24 cellular contexts compared by ENCODE assay signal in genomic region chr18:49755489-49755888, GRCh38. TPM values are rescaled to one million over a fixed set of nuclear protein-coding genes. Genes with fewer than 3 reads are reported as not detected.
DNase-seq lines count a peak whose midpoint lies in the region; ATAC-seq and TF ChIP-seq lines count a peak whose summit lies in the region.
"Had no signal": no experiment of that assay in that cellular context is flagged by ENCODE, and none has a peak within 500 bp of the region (broad histone marks: within the 10 kb centered on the region; RNA-seq: fewer than 3 reads in every experiment).

No MANE protein-coding gene starts in this region.

- intact Hi-C loops in Caco-2 (cut with micrococcal nuclease; ENCODE audit: unreplicated experiment): no loop called here
- intact Hi-C loops in gastrocnemius medialis (cut with DNase I; ENCODE audit: low total_unique reads): no loop called here

- H3K4me3 Mint-ChIP-seq in Caco-2 (ENCODE audit: unreplicated experiment) (no peak overlapping the region), osteocyte (ENCODE audit: unreplicated experiment) (no peak overlapping the region)
- H3K4me3 Mint-ChIP-seq in activated T-cell treated with anti-CD3 and anti-CD28 coated beads, Interleukin-2, amount 50 U/mL, for 24 hours: no peak overlapping the region
- H3K4me3 Mint-ChIP-seq: CD14-positive monocyte; CD4-positive, alpha-beta T cell; CD8-positive, alpha-beta memory T cell; H9 had no signal

- H3K4me1 ChIP-seq in Caco-2 (no peaks in the 10 kb centered on the region), gastrocnemius medialis (no peaks in the 10 kb centered on the region), SJCRH30 (no peaks in the 10 kb centered on the region)
- H3K4me1 ChIP-seq: A549; BE2C; BLaER1 treated with 17β-estradiol and CSF1 and Interleukin-3, amounts not matched to agents 10 nM and 100 nM had no signal

- POLR2A ChIA-PET in Caco-2 (lab: Charles Lee): no interaction called here

- peak overlapping the region; percentile 26 for H3K27ac Mint-ChIP-seq in Caco-2 (ENCODE audit: unreplicated experiment)
- H3K27ac Mint-ChIP-seq in osteocyte (ENCODE audit: unreplicated experiment): no peak overlapping the region
- H3K27ac Mint-ChIP-seq in activated T-cell treated with anti-CD3 and anti-CD28 coated beads, Interleukin-2, amount 50 U/mL, for 24 hours: no peak overlapping the region
- H3K27ac Mint-ChIP-seq: CD14-positive monocyte; CD4-positive, alpha-beta T cell; CD8-positive, alpha-beta memory T cell had no signal

- CTCF ChIA-PET in Caco-2 (lab: Charles Lee): no interaction called here

- H3K36me3 ChIP-seq in Caco-2 (ENCODE audit: control insufficient read depth, insufficient read depth, low read length) (no peaks in the 10 kb centered on the region), gastrocnemius medialis (no peaks in the 10 kb centered on the region), SJCRH30 (no peaks in the 10 kb centered on the region)
- H3K36me3 ChIP-seq: BE2C; BLaER1 treated with 17β-estradiol and CSF1 and Interleukin-3, amounts not matched to agents 10 nM and 100 nM had no signal

- TF ChIP-seq CTCF in Caco-2 (IDR thresholded peaks at IDR 0.05; ENCODE audit: insufficient read depth in 1 of 2, low read depth in 1 of 2, low read length in 1 of 2, severe bottlenecking in 1 of 2, unreplicated experiment in 1 of 2) (no peak), osteocyte (IDR thresholded peaks at IDR 0.05) (no peak), gastrocnemius medialis (IDR thresholded peaks at IDR 0.05 in 4 of 5, conservative IDR thresholded peaks at IDR 0.05 in 1 of 5) (no peak)

- H3K27me3 Mint-ChIP-seq in Caco-2 (ENCODE audit: insufficient read depth, unreplicated experiment) (no peaks in the 10 kb centered on the region), osteocyte (ENCODE audit: unreplicated experiment) (peaks cover 29% of the 10 kb centered on the region)
- peaks cover 10% of the 10 kb centered on the region for H3K27me3 Mint-ChIP-seq in activated T-cell treated with anti-CD3 and anti-CD28 coated beads, Interleukin-2, amount 50 U/mL, for 24 hours
- H3K27me3 Mint-ChIP-seq: CD4-positive, alpha-beta T cell had no signal

- no peak for TF ChIP-seq POLR2A in gastrocnemius medialis (IDR thresholded peaks at IDR 0.05)

- H3K4me3 ChIP-seq in Caco-2 (ENCODE audit: low read depth, low read length) (no peak overlapping the region), gastrocnemius medialis (no peak overlapping the region), SJCRH30 (no peak overlapping the region)
- H3K4me3 ChIP-seq: A549; BLaER1 treated with 17β-estradiol and CSF1 and Interleukin-3, amounts not matched to agents 10 nM and 100 nM; GM23248 had no signal

- DNase-seq in Caco-2: no peak
- DNase-seq in epithelial cell of prostate (ENCODE audit: low read depth, low spot score): no peak
- DNase-seq in mesenteric fat pad (ENCODE audit: low spot score): peak; percentile 57
- DNase-seq in osteocyte (ENCODE audit: extremely low spot score, unreplicated experiment): peak; percentile 23
- no peak for DNase-seq in gastrocnemius medialis
- no peak for DNase-seq in activated T-cell treated with anti-CD3 and anti-CD28 coated beads, Interleukin-2, amount 50 U/mL, for 24 hours
- DNase-seq in SJCRH30: no peak
- DNase-seq in activated T-cell treated with anti-CD3 and anti-CD28 coated beads, Interleukin-2, amount 50 U/mL, for 1 hour: no peak
- DNase-seq: 8988T; ACHN; AML-193; BE2C; Calu3; CD4-positive, alpha-beta T cell; CD8-positive, alpha-beta memory T cell; DMS53; DMS79 treated with DMSO at 0.1 percent for 48 hours; GF-D8; H9 had no signal

- ATAC-seq in gastrocnemius medialis: no peak
- ATAC-seq: A549, HCT116 had no signal

- H3K9me3 ChIP-seq in Caco-2 (no peaks in the 10 kb centered on the region), gastrocnemius medialis (no peaks in the 10 kb centered on the region), SJCRH30 (replicated peaks) (no peaks in the 10 kb centered on the region)
- H3K9me3 ChIP-seq: A549; BE2C; BLaER1 treated with 17β-estradiol and CSF1 and Interleukin-3, amounts not matched to agents 10 nM and 100 nM had no signal

- in situ Hi-C loops in gastrocnemius medialis (cut with MboI; ENCODE audit: low sequenced_read_pairs in 4 of 4): loop anchor here in 1 of 4 donors (25.0 kb wide), 1 partner anchor 193 kb away; the partner anchor contains the start of gene LIPG

- H3K27me3 ChIP-seq in Caco-2 (replicated peaks; ENCODE audit: control insufficient read depth, insufficient read depth, low read length): no peaks in the 10 kb centered on the region
- H3K27me3 ChIP-seq in gastrocnemius medialis: no peaks in the 10 kb centered on the region
- H3K27me3 ChIP-seq in SJCRH30: no peaks in the 10 kb centered on the region
- H3K27me3 ChIP-seq: BE2C; BLaER1 treated with 17β-estradiol and CSF1 and Interleukin-3, amounts not matched to agents 10 nM and 100 nM had no signal

- no TSS peak for BruUV-seq in Caco-2 (replicated peaks; lab: Mats Ljungman, UMichigan)

- H3K36me3 Mint-ChIP-seq in Caco-2 (ENCODE audit: insufficient read depth, unreplicated experiment) (no peaks in the 10 kb centered on the region), osteocyte (ENCODE audit: unreplicated experiment) (no peaks in the 10 kb centered on the region)
- H3K36me3 Mint-ChIP-seq in activated T-cell treated with anti-CD3 and anti-CD28 coated beads, Interleukin-2, amount 50 U/mL, for 24 hours (ENCODE audit: low read depth): no peaks in the 10 kb centered on the region
- H3K36me3 Mint-ChIP-seq: CD14-positive monocyte; CD8-positive, alpha-beta memory T cell had no signal

- peaks cover 8% of the 10 kb centered on the region for H3K9me3 Mint-ChIP-seq in Caco-2 (ENCODE audit: unreplicated experiment)
- H3K9me3 Mint-ChIP-seq in osteocyte (ENCODE audit: unreplicated experiment): no peaks in the 10 kb centered on the region
- no peaks in the 10 kb centered on the region for H3K9me3 Mint-ChIP-seq in activated T-cell treated with anti-CD3 and anti-CD28 coated beads, Interleukin-2, amount 50 U/mL, for 24 hours
- H3K9me3 Mint-ChIP-seq: CD4-positive, alpha-beta T cell had no signal

- peak overlapping the region; percentile 47 for H3K27ac ChIP-seq in epithelial cell of prostate
- H3K27ac ChIP-seq in gastrocnemius medialis: no peak overlapping the region
- H3K27ac ChIP-seq in SJCRH30: no peak overlapping the region
- H3K27ac ChIP-seq: A549; BLaER1 treated with 17β-estradiol and CSF1 and Interleukin-3, amounts not matched to agents 10 nM and 100 nM; GM23248 had no signal

- H3K4me1 Mint-ChIP-seq in Caco-2 (ENCODE audit: low read depth, unreplicated experiment): no peaks in the 10 kb centered on the region
- H3K4me1 Mint-ChIP-seq in osteocyte (ENCODE audit: unreplicated experiment): no peaks in the 10 kb centered on the region
- H3K4me1 Mint-ChIP-seq in activated T-cell treated with anti-CD3 and anti-CD28 coated beads, Interleukin-2, amount 50 U/mL, for 24 hours (ENCODE audit: low read depth): no peaks in the 10 kb centered on the region
- H3K4me1 Mint-ChIP-seq: CD14-positive monocyte had no signal

RNA-seq across cellular contexts. Expression of gene ACAA2, which starts 57.8 kb away (rescaled TPM):
- 188 and 207 TPM in 2 replicates for total RNA-seq in Caco-2 (2022)
- 178 TPM for total RNA-seq in mesenteric fat pad
- total RNA-seq in osteocyte: 57.0 and 57.7 TPM in 2 replicates
- 10 to 100 TPM; 73.7 to 95.7 (median 79.6) TPM for total RNA-seq in gastrocnemius medialis
- 126 and 133 TPM in 2 replicates for total RNA-seq in SJCRH30 (2014; rRNA removed; shearing (Covaris generic))

Comparison
In these comparisons a context has a peak if more than half of its experiments do, and no peak if none do; other contexts are left out.
1. DNase-seq: peak in mesenteric fat pad (single experiment) and osteocyte (single experiment); none in Caco-2 (0 of 2), epithelial cell of prostate (single experiment), gastrocnemius medialis (0 of 2), activated T-cell treated with anti-CD3 and anti-CD28 coated beads, Interleukin-2, amount 50 U/mL, for 24 hours (single experiment), SJCRH30 (0 of 2) and activated T-cell treated with anti-CD3 and anti-CD28 coated beads, Interleukin-2, amount 50 U/mL, for 1 hour (single experiment).